ENCODE assay signal across 25 cellular contexts in genomic region chr11:75237050-75237449, GRCh38. TPM values are rescaled to one million over a fixed set of nuclear protein-coding genes. Genes with fewer than 3 reads are reported as not detected.
DNase-seq lines count a peak whose midpoint lies in the region; ATAC-seq, FAIRE-seq and TF ChIP-seq lines count a peak whose summit lies in the region.
"Had no signal": no experiment of that assay in that cellular context is flagged by ENCODE, and none has a peak within 500 bp of the region (broad histone marks: within the 10 kb centered on the region; RNA-seq: fewer than 3 reads in every experiment).

No MANE protein-coding gene starts in this region.

- no peak overlapping the region for H2AFZ ChIP-seq in osteoblast (ENCODE audit: low read length)
- H2AFZ ChIP-seq: GM23248 had no signal

- DNase-seq in activated CD8-positive, alpha-beta memory T cell treated with anti-CD3 and anti-CD28 coated beads for 24 hours = peak; percentile 33
- no peak for DNase-seq in activated CD8-positive, alpha-beta memory T cell treated with anti-CD3 and anti-CD28 coated beads, Interleukin-2, amount 50 U/mL, for 4 hours
- DNase-seq in DMS79 treated with DMSO at 0.1 percent for 48 hours (lab: John Stamatoyannopoulos, UW) (peak; percentile 95), osteoblast (ENCODE audit: insufficient read length, low spot score, missing footprints) (peak; percentile 41), urothelium cell line (ENCODE audit: low spot score) (no peak)
- peak; percentile 26 for DNase-seq in activated CD8-positive, alpha-beta memory T cell treated with anti-CD3 and anti-CD28 coated beads, Interleukin-2, amount 50 U/mL, for 48 hours
- DNase-seq: AML-193; C1 segment of cervical spinal cord; CD4-positive, CD25-positive, alpha-beta regulatory T cell; CD8-positive, alpha-beta memory T cell; COR-L47; DMS 273 treated with DMSO at 0.1 percent for 48 hours; DMS53; GDM1; GM23248 had no signal

- peaks cover 29% of the 10 kb centered on the region for H3K27me3 ChIP-seq in osteoblast (ENCODE audit: insufficient read depth, low read length)

- no peak overlapping the region for H3K4me2 ChIP-seq in osteoblast (ENCODE audit: insufficient read depth, low read length)
- H3K4me2 ChIP-seq: A549 had no signal

- H3K27ac ChIP-seq in osteoblast (ENCODE audit: low read depth, low read length) = no peak overlapping the region
- H3K27ac ChIP-seq: 22Rv1, A549, GM23248 had no signal

- H4K20me1 ChIP-seq in osteoblast (ENCODE audit: insufficient read depth, low read length) = no peaks in the 10 kb centered on the region

- no peak for FAIRE-seq in urothelium cell line (lab: Jason Lieb, UNC)
- FAIRE-seq: A549, GM12892, GM18507 had no signal

- H3K79me2 ChIP-seq in osteoblast (ENCODE audit: insufficient read depth, low read length) = no peaks in the 10 kb centered on the region

- ATAC-seq in GM19467 (IDR thresholded peaks at IDR 0.05; ENCODE audit: unreplicated experiment) (no peak), HG02870 (IDR thresholded peaks at IDR 0.05; ENCODE audit: unreplicated experiment) (no peak)
- ATAC-seq: A549 had no signal

- H3K36me3 ChIP-seq in osteoblast (ENCODE audit: insufficient read depth, low read length) = no peaks in the 10 kb centered on the region
- H3K36me3 ChIP-seq: HAP-1 had no signal

- no peaks in the 10 kb centered on the region for H3K9me3 ChIP-seq in osteoblast (ENCODE audit: low read depth, low read length)
- H3K9me3 ChIP-seq: A549, HAP-1 had no signal

- no peaks in the 10 kb centered on the region for H3K4me1 ChIP-seq in osteoblast (ENCODE audit: insufficient read depth, low read length)
- H3K4me1 ChIP-seq: HAP-1 had no signal

- no peak for TF ChIP-seq CTCF in osteoblast (IDR thresholded peaks at IDR 0.05; ENCODE audit: extremely low read depth, low read depth, low read length)

- no peak overlapping the region for H3K4me3 ChIP-seq in osteoblast (ENCODE audit: insufficient read depth, low read length)
- H3K4me3 ChIP-seq: A549, GM23248, HAP-1 had no signal

RNA-seq across cellular contexts. Expression of gene TPBGL, which starts 3.5 kb away (rescaled TPM):
- total RNA-seq in osteoblast = not detected in 2 replicates
- total RNA-seq: Daoy, GM23248, H4, HT-29 had no signal

Comparison
In these comparisons a context has a peak if more than half of its experiments do, and no peak if none do; other contexts are left out.
1. DNase-seq: peak in activated CD8-positive, alpha-beta memory T cell treated with anti-CD3 and anti-CD28 coated beads for 24 hours (single experiment), DMS79 treated with DMSO at 0.1 percent for 48 hours (single experiment), activated CD8-positive, alpha-beta memory T cell treated with anti-CD3 and anti-CD28 coated beads, Interleukin-2, amount 50 U/mL, for 48 hours (single experiment) and osteoblast (single experiment); none in activated CD8-positive, alpha-beta memory T cell treated with anti-CD3 and anti-CD28 coated beads, Interleukin-2, amount 50 U/mL, for 4 hours (single experiment) and urothelium cell line (single experiment).